8 cellular contexts compared by ENCODE assay signal in genomic region chr6:138001750-138002349, GRCh38.
DNase-seq lines count a peak whose midpoint lies in the region; ATAC-seq and TF ChIP-seq lines count a peak whose summit lies in the region.

No MANE protein-coding gene starts in this region.

- peak overlapping the region in 1 of 10 donors; percentile 59 for H3K27ac Mint-ChIP-seq in naive thymus-derived CD8-positive, alpha-beta T cell

- peaks cover 0 to 9% (median 3%) of the 10 kb centered on the region in 4 donors for H3K4me1 Mint-ChIP-seq in naive thymus-derived CD8-positive, alpha-beta T cell

- POLR2A ChIA-PET in A673 (lab: Charles Lee; ENCODE audit: low non-redundant PET), result no interaction called here
- POLR2A ChIA-PET in naive thymus-derived CD8-positive, alpha-beta T cell (lab: Charles Lee), result no interaction called here

- CTCF ChIA-PET in A673 (lab: Charles Lee), result interaction anchor here (0.7 to 1.4 kb wide), 2 partner anchors 105 to 360 kb away, joined by 5 to 6 read pairs; no protein-coding TSS in a partner anchor

- H3K27me3 ChIP-seq in A673 (replicated peaks; ENCODE audit: insufficient read depth, low read depth, low read length, poor library complexity), result peaks cover 3% of the 10 kb centered on the region

- peak; percentile 51 for DNase-seq in A673 (ENCODE audit: low spot score)
- peak; percentile 50 for DNase-seq in GM13977 (ENCODE audit: low spot score)
- peak; percentile 15 for DNase-seq in NOMO-1 treated with dmso at 0.1 percent for 144 hours (lab: John Stamatoyannopoulos, UW; ENCODE audit: unreplicated experiment)
- peak; percentile 68 for DNase-seq in activated CD8-positive, alpha-beta memory T cell treated with anti-CD3 and anti-CD28 coated beads, Interleukin-2, amount 50 U/mL, for 48 hours
- DNase-seq in epithelial cell of proximal tubule (ENCODE audit: low read depth), result no peak
- peak; percentile 24 to 77 (median 58) for DNase-seq in naive thymus-derived CD8-positive, alpha-beta T cell
- peak; percentile 72 for DNase-seq in stimulated activated naive CD8-positive, alpha-beta T cell treated with anti-CD3 and anti-CD28 coated beads, Interleukin-15, Interleukin-2, amounts not matched to agents 100 U/mL and 50 U/mL, for 24 hours

- H3K9me3 ChIP-seq in A673 (ENCODE audit: low read depth, low read length, poor library complexity, severe bottlenecking), result no peaks in the 10 kb centered on the region

- peak; percentile 49 to 68 for ATAC-seq in naive thymus-derived CD8-positive, alpha-beta T cell
- no peak for ATAC-seq in stimulated activated naive CD8-positive, alpha-beta T cell treated with anti-CD3 and anti-CD28 coated beads, Interleukin-15, Interleukin-2, amounts not matched to agents 100 U/mL and 50 U/mL, for 24 hours
- no peak for ATAC-seq in GM18858 (IDR thresholded peaks at IDR 0.05; ENCODE audit: unreplicated experiment)

- H3K4me3 ChIP-seq in A673 (ENCODE audit: low read depth, low read length, poor library complexity, severe bottlenecking), result no peak overlapping the region
- H3K4me3 ChIP-seq in epithelial cell of proximal tubule (ENCODE audit: low read depth, low read length), result no peak overlapping the region

- in situ Hi-C loops in GM13977 (cut with MboI; ENCODE audit: low pct_unique_long_range_greater_than_20kb, low sequenced_read_pairs, unreplicated experiment), result no loop called here

- H3K27ac ChIP-seq in A673 (ENCODE audit: low read depth, low read length, poor library complexity, severe bottlenecking), result no peak overlapping the region

- no TSS peak for BruUV-seq in A673 (replicated peaks; lab: Mats Ljungman, UMichigan)

- peaks cover 0 to 6% (median under 1%) of the 10 kb centered on the region in 3 donors for H3K36me3 Mint-ChIP-seq in naive thymus-derived CD8-positive, alpha-beta T cell

- intact Hi-C loops in A673 (cut with micrococcal nuclease; ENCODE audit: unreplicated experiment), result loop anchor here (1.0 to 10.0 kb wide), 4 partner anchors 104 to 763 kb away; no protein-coding TSS in a partner anchor

- H3K9me3 Mint-ChIP-seq in naive thymus-derived CD8-positive, alpha-beta T cell, result peaks cover 0 to 12% (median 4%) of the 10 kb centered on the region in 9 donors

- TF ChIP-seq CTCF in A673 (conservative IDR thresholded peaks at IDR 0.05; ENCODE audit: low read depth, low read length), result peak; percentile 91
- peak; percentile 86 for TF ChIP-seq CTCF in GM13977 (IDR thresholded peaks at IDR 0.05; ENCODE audit: extremely low read depth, insufficient read depth, missing control alignments)
- peak; percentile 98 for TF ChIP-seq CTCF in epithelial cell of proximal tubule (conservative IDR thresholded peaks at IDR 0.05; ENCODE audit: low read depth, low read length)

- H3K36me3 ChIP-seq in A673 (ENCODE audit: insufficient read depth, low read length, poor library complexity, severe bottlenecking), result no peaks in the 10 kb centered on the region

- H3K27me3 Mint-ChIP-seq in naive thymus-derived CD8-positive, alpha-beta T cell, result peaks cover 0 to 4% (median under 1%) of the 10 kb centered on the region in 5 donors

- H3K4me1 ChIP-seq in A673 (ENCODE audit: insufficient read depth, low read length, poor library complexity, severe bottlenecking), result no peaks in the 10 kb centered on the region

- H3K4me3 Mint-ChIP-seq in naive thymus-derived CD8-positive, alpha-beta T cell, result no peak overlapping the region

Comparison
In these comparisons a context has a peak if more than half of its experiments do, and no peak if none do; other contexts are left out.
1. ATAC-seq: peak in naive thymus-derived CD8-positive, alpha-beta T cell (2 of 2); none in stimulated activated naive CD8-positive, alpha-beta T cell treated with anti-CD3 and anti-CD28 coated beads, Interleukin-15, Interleukin-2, amounts not matched to agents 100 U/mL and 50 U/mL, for 24 hours (single experiment) and GM18858 (single experiment).
2. Peak in every context shown above with its lines, with median percentiles within 50 percentile points of each other: CTCF ChIP-seq.